ENCODE assay signal across 19 cellular contexts in genomic region chr15:20646529-20647142, GRCh38.
A peak's percentile ranks its signal among the peaks of the same experiment; 100 is the strongest.
DNase-seq lines count a peak whose midpoint lies in the region; ATAC-seq, FAIRE-seq and TF ChIP-seq lines count a peak whose summit lies in the region.
"Had no signal": no experiment of that assay in that cellular context is flagged by ENCODE, and none has a peak within 500 bp of the region (broad histone marks: within the 10 kb centered on the region; RNA-seq: fewer than 3 reads in every experiment).

No MANE protein-coding gene starts in this region.

- H3K4me1 ChIP-seq in heart left ventricle = peaks cover 0 to 7% (median 0%) of the 10 kb centered on the region in 12 donors
- no peaks in the 10 kb centered on the region for H3K4me1 ChIP-seq in left ventricle myocardium inferior
- peaks cover 4% of the 10 kb centered on the region; the same call in 1 of the 2 replicates for H3K4me1 ChIP-seq in OCI-LY3 (ENCODE audit: low read length)
- H3K4me1 ChIP-seq in kidney (ENCODE audit: control insufficient read depth in 1 of 2, insufficient read depth in 1 of 2, low read depth in 1 of 2, low read length in 2 of 2) = no peaks in the 10 kb centered on the region
- H3K4me1 ChIP-seq in gastrocnemius medialis = no peaks in the 10 kb centered on the region

- DNase-seq in heart left ventricle = no peak
- no peak for DNase-seq in left ventricle myocardium inferior
- DNase-seq in kidney = peak; percentile 44
- DNase-seq in NCI-H1436 (lab: John Stamatoyannopoulos, UW) = no peak
- DNase-seq in NCI-H446 treated with DMSO at 0.1 percent for 48 hours (lab: John Stamatoyannopoulos, UW) = no peak
- DNase-seq in gastrocnemius medialis = no peak
- DNase-seq: DMS53, endodermal cell, islet precursor cell, Karpas-422, NCI-H1436 treated with DMSO at 0.1 percent for 48 hours, substantia nigra had no signal

- no peaks in the 10 kb centered on the region for H4K20me1 ChIP-seq in OCI-LY3 (ENCODE audit: insufficient read depth, low read length)

- no peak overlapping the region for H3K4me2 ChIP-seq in OCI-LY3 (ENCODE audit: low read length)
- H3K4me2 ChIP-seq: GM23338 had no signal

- no peak overlapping the region for H3K4me3 ChIP-seq in heart left ventricle
- H3K4me3 ChIP-seq in left ventricle myocardium inferior = no peak overlapping the region
- H3K4me3 ChIP-seq in OCI-LY3 (ENCODE audit: low read length) = no peak overlapping the region
- no peak overlapping the region for H3K4me3 ChIP-seq in kidney (ENCODE audit: low read length in 2 of 2)
- H3K4me3 ChIP-seq in gastrocnemius medialis = no peak overlapping the region
- H3K4me3 ChIP-seq: GM23338, skin epidermis had no signal

- H3K27ac ChIP-seq in heart left ventricle (no peak overlapping the region), left ventricle myocardium inferior (replicated peaks) (no peak overlapping the region), OCI-LY3 (ENCODE audit: low read length) (no peak overlapping the region), kidney (ENCODE audit: low read depth in 2 of 2, low read length in 2 of 2) (no peak overlapping the region), gastrocnemius medialis (no peak overlapping the region)
- H3K27ac ChIP-seq: skin epidermis had no signal

- H2AFZ ChIP-seq in OCI-LY3 (ENCODE audit: low read depth, low read length) = peak overlapping the region; percentile 1; the same call in 1 of the 2 replicates
- H2AFZ ChIP-seq: GM23338 had no signal

- intact Hi-C loops in heart left ventricle (cut with DNase I) (no loop called here), left ventricle myocardium inferior (cut with micrococcal nuclease) (no loop called here), kidney (cut with DNase I) (no loop called here), gastrocnemius medialis (cut with DNase I; ENCODE audit: low total_unique reads) (no loop called here)

- no peak for TF ChIP-seq POLR2A in heart left ventricle (IDR thresholded peaks at IDR 0.05)
- TF ChIP-seq POLR2A in gastrocnemius medialis (IDR thresholded peaks at IDR 0.05) = no peak

- H3K9me3 ChIP-seq in heart left ventricle (no peaks in the 10 kb centered on the region), left ventricle myocardium inferior (replicated peaks) (no peaks in the 10 kb centered on the region), OCI-LY3 (ENCODE audit: insufficient read depth, low read length) (no peaks in the 10 kb centered on the region), kidney (ENCODE audit: control insufficient read depth in 1 of 2, low read length in 2 of 2) (no peaks in the 10 kb centered on the region), gastrocnemius medialis (no peaks in the 10 kb centered on the region)

- no peak for FAIRE-seq in kidney (lab: Jason Lieb, UNC)
- FAIRE-seq: A204.1, astrocyte, colon had no signal

- TF ChIP-seq CTCF in heart left ventricle (IDR thresholded peaks at IDR 0.05) = no peak
- no peak for TF ChIP-seq CTCF in left ventricle myocardium inferior (IDR thresholded peaks at IDR 0.05; ENCODE audit: borderline replicate concordance)
- TF ChIP-seq CTCF in OCI-LY3 (IDR thresholded peaks at IDR 0.05; ENCODE audit: low read depth, low read length) = no peak
- TF ChIP-seq CTCF in kidney (IDR thresholded peaks at IDR 0.05; ENCODE audit: borderline replicate concordance, extremely low read depth, insufficient read depth) = no peak
- no peak for TF ChIP-seq CTCF in gastrocnemius medialis (IDR thresholded peaks at IDR 0.05 in 4 of 5, conservative IDR thresholded peaks at IDR 0.05 in 1 of 5)

- peak in 3 of 4 donors; percentile 27 to 47 (median 39) for ATAC-seq in heart left ventricle
- ATAC-seq in GM21360 (IDR thresholded peaks at IDR 0.05; ENCODE audit: unreplicated experiment) = no peak
- ATAC-seq in gastrocnemius medialis = no peak
- ATAC-seq: GM23338 had no signal

- H3K36me3 ChIP-seq in heart left ventricle = no peaks in the 10 kb centered on the region
- no peaks in the 10 kb centered on the region for H3K36me3 ChIP-seq in left ventricle myocardium inferior
- no peaks in the 10 kb centered on the region for H3K36me3 ChIP-seq in OCI-LY3 (replicated peaks; ENCODE audit: low read depth, low read length)
- no peaks in the 10 kb centered on the region for H3K36me3 ChIP-seq in kidney (ENCODE audit: control insufficient read depth in 1 of 2, insufficient read depth in 2 of 2, low read length in 2 of 2)
- no peaks in the 10 kb centered on the region for H3K36me3 ChIP-seq in gastrocnemius medialis

- peaks cover 0 to 26% (median 16%) of the 10 kb centered on the region in 9 donors for H3K27me3 ChIP-seq in heart left ventricle
- H3K27me3 ChIP-seq in left ventricle myocardium inferior (ENCODE audit: low read depth) = peaks cover 32% of the 10 kb centered on the region
- H3K27me3 ChIP-seq in OCI-LY3 (ENCODE audit: low read depth, low read length) = peaks cover 22% of the 10 kb centered on the region
- peaks cover 0 to 4% (median 4%) of the 10 kb centered on the region in 3 donors for H3K27me3 ChIP-seq in gastrocnemius medialis

- H3K79me2 ChIP-seq in OCI-LY3 (ENCODE audit: low read length) = no peaks in the 10 kb centered on the region

- in situ Hi-C loops in gastrocnemius medialis (cut with MboI; ENCODE audit: low sequenced_read_pairs in 4 of 4) = no loop called here

- H3K9ac ChIP-seq in OCI-LY3 (ENCODE audit: low read length) (no peak overlapping the region), kidney (ENCODE audit: low read length in 2 of 2) (no peak overlapping the region)

- 66 to 74% (median 67%) methylated on average over 7 of the region's 7 CpGs for WGBS in heart left ventricle, 4 donors

Comparison
In these comparisons a context has a peak if more than half of its experiments do, and no peak if none do; other contexts are left out.
1. ATAC-seq: peak in heart left ventricle (3 of 4); none in GM21360 (single experiment) and gastrocnemius medialis (0 of 2).